ENCODE assay signal across 2 cellular contexts in the genomic region with DNA sequence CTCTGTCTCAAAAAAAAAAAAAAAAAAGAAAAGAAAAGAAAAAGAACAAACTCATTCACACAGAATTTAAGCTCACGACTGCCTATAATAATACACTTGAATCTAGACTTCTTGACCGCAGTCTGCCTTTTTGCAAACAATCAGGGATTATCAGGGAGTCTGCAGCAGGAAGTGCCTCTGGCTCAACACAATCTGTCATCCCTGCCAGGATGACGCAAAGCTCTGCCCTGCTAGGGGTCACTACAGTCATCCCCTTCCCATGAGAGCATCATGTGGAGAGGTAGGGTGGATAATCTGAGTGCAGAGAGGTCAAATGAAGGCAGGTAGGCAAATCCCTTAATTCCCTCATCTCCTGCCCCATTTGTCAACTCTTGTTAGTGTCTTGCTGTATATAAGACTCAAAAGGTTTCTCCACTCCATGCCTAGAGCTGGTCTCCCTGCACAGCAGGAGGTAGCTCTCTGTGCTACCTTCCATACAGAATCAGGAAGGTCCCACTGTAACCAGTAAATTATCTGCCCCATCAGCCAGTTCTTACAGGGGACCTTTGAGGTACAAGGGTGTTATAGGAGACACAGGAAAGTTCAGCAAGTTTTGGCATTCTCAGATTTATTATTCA.
A peak's percentile ranks its signal among the peaks of the same experiment; 100 is the strongest.
TF ChIP-seq lines count a peak whose summit lies in the region.

No MANE protein-coding gene starts in this region.

TF ChIP-seq in liver, 16 proteins besides CTCF, POLR2A, EP300 and RAD21:
- TF ChIP-seq, protein P1, sequence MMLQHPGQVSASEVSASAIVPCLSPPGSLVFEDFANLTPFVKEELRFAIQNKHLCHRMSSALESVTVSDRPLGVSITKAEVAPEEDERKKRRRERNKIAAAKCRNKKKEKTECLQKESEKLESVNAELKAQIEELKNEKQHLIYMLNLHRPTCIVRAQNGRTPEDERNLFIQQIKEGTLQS (IDR thresholded peaks at IDR 0.05), result no peak
- no peak for TF ChIP-seq JUND (IDR thresholded peaks at IDR 0.05)
- no peak for TF ChIP-seq FOXA2 (IDR thresholded peaks at IDR 0.05)
- no peak for TF ChIP-seq SP1 (IDR thresholded peaks at IDR 0.05)
- TF ChIP-seq FOXA1 (IDR thresholded peaks at IDR 0.05), result no peak
- TF ChIP-seq NR2F2 (IDR thresholded peaks at IDR 0.05), result peak; percentile 32
- TF ChIP-seq TAF1 (conservative IDR thresholded peaks at IDR 0.05), result no peak

TF ChIP-seq in HepG2, 621 proteins besides CTCF, POLR2A, EP300 and RAD21:
- TF ChIP-seq ZNF496 (CRISPR knock-in tag; IDR thresholded peaks at IDR 0.05; ENCODE audit: insufficient replicate concordance) (no peak), ZKSCAN5 (CRISPR knock-in tag; IDR thresholded peaks at IDR 0.05) (no peak), KLF16 (CRISPR knock-in tag; IDR thresholded peaks at IDR 0.05) (no peak), YEATS4 (CRISPR knock-in tag; IDR thresholded peaks at IDR 0.05; ENCODE audit: borderline replicate concordance) (no peak), CHD4 (IDR thresholded peaks at IDR 0.05; ENCODE audit: borderline replicate concordance, low read length) (no peak), SNRNP70 (IDR thresholded peaks at IDR 0.05; ENCODE audit: low read depth, low read length) (no peak)
TF ChIP-seq in HepG2: peak in this region for 0.
